ENCODE assay signal across 1 cellular context in genomic region chr4:10643600-10644425, GRCh38.
TF ChIP-seq lines count a peak whose summit lies in the region.

No MANE protein-coding gene starts in this region.

TF ChIP-seq in HCT116, 20 proteins besides CTCF, POLR2A, EP300 and RAD21 (continued from another document):
- TF ChIP-seq REST (IDR thresholded peaks at IDR 0.05; ENCODE audit: low read depth): no peak
- TF ChIP-seq EZH2 (IDR thresholded peaks at IDR 0.05): no peak
- no peak for TF ChIP-seq FOSL1 (IDR thresholded peaks at IDR 0.05; ENCODE audit: low read depth)
- no peak for TF ChIP-seq SP1 (IDR thresholded peaks at IDR 0.05; ENCODE audit: low read depth)
- no peak for TF ChIP-seq ATF3 (IDR thresholded peaks at IDR 0.05)
- no peak for TF ChIP-seq POLR2AphosphoS5 (IDR thresholded peaks at IDR 0.05; ENCODE audit: low read depth, low read length)
- no peak for TF ChIP-seq ZFX (IDR thresholded peaks at IDR 0.05)
- TF ChIP-seq CBX3 (IDR thresholded peaks at IDR 0.05; ENCODE audit: low read depth): no peak
- TF ChIP-seq SRF (IDR thresholded peaks at IDR 0.05; ENCODE audit: low read depth): no peak
